ENCODE assay signal across 10 cellular contexts in the genomic region with DNA sequence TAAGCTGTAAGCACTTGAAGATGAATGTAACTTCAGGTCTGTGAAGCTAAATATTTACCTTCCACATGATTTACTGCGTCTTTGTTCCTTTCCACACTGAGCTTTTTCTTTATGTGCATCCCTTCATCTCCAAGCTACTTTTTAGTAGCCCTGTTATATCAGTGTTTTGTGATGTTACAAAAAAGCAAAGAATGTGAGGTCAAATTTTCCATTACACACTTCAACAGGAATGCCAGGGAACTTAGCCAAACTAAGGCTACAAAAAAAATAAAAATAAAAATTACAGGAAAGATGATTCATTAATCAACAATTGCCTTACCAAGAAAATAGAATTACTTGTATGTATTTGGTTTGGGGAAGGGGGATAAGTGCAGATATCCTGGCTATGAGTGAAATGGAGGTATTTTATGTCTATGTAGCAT.
DNase-seq lines count a peak whose midpoint lies in the region; TF ChIP-seq lines count a peak whose summit lies in the region.
"Had no signal": no experiment of that assay in that cellular context is flagged by ENCODE, and none has a peak within 500 bp of the region (broad histone marks: within the 10 kb centered on the region; RNA-seq: fewer than 3 reads in every experiment).

No MANE protein-coding gene starts in this region.

- DNase-seq in AG09309 (ENCODE audit: low read depth) (peak; percentile 76), RKO (ENCODE audit: low spot score) (peak; percentile 56), fibroblast of lung (ENCODE audit: low read depth in 2 of 2) (peak; percentile 92), osteocyte (ENCODE audit: extremely low spot score, unreplicated experiment) (no peak), NCI-H2107 (lab: John Stamatoyannopoulos, UW) (no peak), NCI-H526 treated with DMSO at 0.1 percent for 48 hours (lab: John Stamatoyannopoulos, UW) (no peak), NCI-H2107 treated with DMSO at 0.1 percent for 48 hours (lab: John Stamatoyannopoulos, UW; ENCODE audit: unreplicated experiment) (no peak), NCI-H82 treated with DMSO at 0.1 percent for 48 hours (lab: John Stamatoyannopoulos, UW; ENCODE audit: unreplicated experiment) (no peak)
- DNase-seq: DMS79 treated with DMSO at 0.1 percent for 48 hours had no signal

- H3K4me2 ChIP-seq in fibroblast of lung (ENCODE audit: extremely low read depth, insufficient read depth, low read length) = peak overlapping the region; percentile 51

- peak overlapping the region; percentile 17 for H3K4me3 Mint-ChIP-seq in osteocyte (ENCODE audit: unreplicated experiment)

- no peaks in the 10 kb centered on the region for H3K79me2 ChIP-seq in fibroblast of lung (ENCODE audit: control insufficient read depth, insufficient read depth, low read length)

- no peaks in the 10 kb centered on the region for H3K36me3 ChIP-seq in fibroblast of lung (ENCODE audit: control insufficient read depth, insufficient read depth, low read length)

- H3K27me3 Mint-ChIP-seq in osteocyte (ENCODE audit: unreplicated experiment) = no peaks in the 10 kb centered on the region

- H3K4me3 ChIP-seq in AG09309 (ENCODE audit: control insufficient read depth, low read depth, low read length) = no peak overlapping the region
- no peak overlapping the region for H3K4me3 ChIP-seq in fibroblast of lung (replicated peaks in 1 of 4; ENCODE audit: control extremely low read depth in 1 of 4, insufficient read depth in 1 of 4, low read depth in 3 of 4, low read length in 4 of 4)
- H3K4me3 ChIP-seq: lung had no signal

- H3K36me3 Mint-ChIP-seq in osteocyte (ENCODE audit: unreplicated experiment) = peaks cover 1% of the 10 kb centered on the region

- no peaks in the 10 kb centered on the region for H4K20me1 ChIP-seq in fibroblast of lung (ENCODE audit: control insufficient read depth, extremely low read depth, insufficient read depth, low read length)

- H3K27ac ChIP-seq in fibroblast of lung (ENCODE audit: insufficient read depth, low read length) = peak overlapping the region; percentile 86

- peak overlapping the region; percentile 96 for H3K27ac Mint-ChIP-seq in osteocyte (ENCODE audit: unreplicated experiment)

- no peaks in the 10 kb centered on the region for H3K27me3 ChIP-seq in fibroblast of lung (ENCODE audit: control insufficient read depth, insufficient read depth, low read length)

- H2AFZ ChIP-seq in fibroblast of lung (ENCODE audit: low read length) = no peak overlapping the region

- TF ChIP-seq CTCF in AG09309 (IDR thresholded peaks at IDR 0.05; ENCODE audit: control insufficient read depth, insufficient read depth, low read depth, low read length, missing control alignments) = no peak
- no peak for TF ChIP-seq CTCF in fibroblast of lung (conservative IDR thresholded peaks at IDR 0.05 in 1 of 2, IDR thresholded peaks at IDR 0.05 in 1 of 2; ENCODE audit: low read depth in 1 of 2, low read length in 2 of 2)
- TF ChIP-seq CTCF in osteocyte (IDR thresholded peaks at IDR 0.05) = no peak

- H3K9me3 Mint-ChIP-seq in osteocyte (ENCODE audit: unreplicated experiment) = no peaks in the 10 kb centered on the region

- H3K4me1 Mint-ChIP-seq in osteocyte (ENCODE audit: unreplicated experiment) = peaks cover 63% of the 10 kb centered on the region

- H3K9me3 ChIP-seq in fibroblast of lung (ENCODE audit: control insufficient read depth, insufficient read depth, low read depth, low read length) = no peaks in the 10 kb centered on the region

- H3K9ac ChIP-seq in fibroblast of lung (ENCODE audit: insufficient read depth, low read length) = peak overlapping the region; percentile 52

- H3K4me1 ChIP-seq in fibroblast of lung (ENCODE audit: control insufficient read depth, extremely low read depth, insufficient read depth, low read length) = peaks cover 37% of the 10 kb centered on the region

Comparison
In these comparisons a context has a peak if more than half of its experiments do, and no peak if none do; other contexts are left out.
1. DNase-seq: peak in AG09309 (single experiment), RKO (single experiment) and fibroblast of lung (2 of 2); none in osteocyte (single experiment), NCI-H2107 (single experiment), NCI-H526 treated with DMSO at 0.1 percent for 48 hours (single experiment), NCI-H2107 treated with DMSO at 0.1 percent for 48 hours (single experiment) and NCI-H82 treated with DMSO at 0.1 percent for 48 hours (single experiment).